ENCODE assay signal across 1 cellular context in genomic region chr1:55213029-55213884, GRCh38.
TF ChIP-seq lines count a peak whose summit lies in the region.

No MANE protein-coding gene starts in this region.

TF ChIP-seq in K562, 482 proteins besides CTCF, POLR2A, EP300 and RAD21 (continued from another document):
- TF ChIP-seq ESRRA (IDR thresholded peaks at IDR 0.05; ENCODE audit: borderline replicate concordance, low read depth) (no peak), KDM1A (IDR thresholded peaks at IDR 0.05) (peak in 1 of 2 experiments; percentile 40; a peak in 3 of 4 replicates), HIVEP1 (CRISPR knock-in tag; IDR thresholded peaks at IDR 0.05) (no peak), SIN3A (IDR thresholded peaks at IDR 0.05; ENCODE audit: borderline replicate concordance in 2 of 2, control insufficient read depth in 1 of 2, low read depth in 2 of 2, low read length in 2 of 2) (0 out of 4 replicates have a peak, but pooled peaks of 1 of the 2 experiments have one; percentile 19)
